In genomic region chr17:55163408-55163807, GRCh38 we compare ENCODE assay signal across 18 cellular contexts.
DNase-seq lines count a peak whose midpoint lies in the region; ATAC-seq, FAIRE-seq and TF ChIP-seq lines count a peak whose summit lies in the region.
"Had no signal": no experiment of that assay in that cellular context is flagged by ENCODE, and none has a peak within 500 bp of the region (broad histone marks: within the 10 kb centered on the region; RNA-seq: fewer than 3 reads in every experiment).

No MANE protein-coding gene starts in this region.

- no peak overlapping the region for H3K4me3 ChIP-seq in gastroesophageal sphincter
- H3K4me3 ChIP-seq: A549, GM12878, SK-N-MC had no signal

- peak; percentile 48 for FAIRE-seq in GM12891 (lab: Jason Lieb, UNC)
- FAIRE-seq: GM12878, GM18507 had no signal

- DNase-seq in DMS53 (lab: John Stamatoyannopoulos, UW) (peak; percentile 67), GM12891 (ENCODE audit: insufficient read length, low spot score) (no peak), NAMALWA (ENCODE audit: low spot score) (peak; percentile 47), SHP77 treated with DMSO at 0.1 percent for 48 hours (lab: John Stamatoyannopoulos, UW) (peak; percentile 64), NCI-H510A treated with DMSO at 0.1 percent for 48 hours (lab: John Stamatoyannopoulos, UW) (no peak)
- DNase-seq in stimulated activated naive CD8-positive, alpha-beta T cell treated with anti-CD3 and anti-CD28 coated beads, Interleukin-15, Interleukin-2, amounts not matched to agents 100 U/mL and 50 U/mL, for 24 hours = no peak
- DNase-seq: KBM-7; NCI-H1694; NCI-H2081; NCI-H2171 treated with DMSO at 0.1 percent for 48 hours; NK-92 treated with Interleukin-12 subunit alpha and Interleukin-12 subunit beta, amount 100 ng/mL, for 24 hours; SW 1271; T-helper 17 cell had no signal

- TF ChIP-seq EP300 in gastroesophageal sphincter (IDR thresholded peaks at IDR 0.05) = no peak

- H3K27ac ChIP-seq in gastroesophageal sphincter = no peak overlapping the region
- H3K27ac ChIP-seq: A549, SK-N-MC had no signal

- 93 to 95% methylated on average over 3 of the region's 3 CpGs for WGBS in gastroesophageal sphincter (ENCODE audit: low coverage in 1 of 2), 2 donors

- H3K4me1 ChIP-seq in gastroesophageal sphincter = no peaks in the 10 kb centered on the region

- ATAC-seq in gastroesophageal sphincter = no peak
- no peak for ATAC-seq in stimulated activated naive CD8-positive, alpha-beta T cell treated with anti-CD3 and anti-CD28 coated beads, Interleukin-15, Interleukin-2, amounts not matched to agents 100 U/mL and 50 U/mL, for 24 hours
- ATAC-seq: A549, GM12878, T-helper 17 cell had no signal

- H3K9me3 ChIP-seq in gastroesophageal sphincter = no peaks in the 10 kb centered on the region
- H3K9me3 ChIP-seq: A549 had no signal

- H3K27me3 ChIP-seq in gastroesophageal sphincter = no peaks in the 10 kb centered on the region

- H3K36me3 ChIP-seq in gastroesophageal sphincter = peaks cover 0 to 7% of the 10 kb centered on the region in 2 donors

- TF ChIP-seq POLR2A in GM12891 (IDR thresholded peaks at IDR 0.05; ENCODE audit: low read depth, low read length) (no peak), gastroesophageal sphincter (IDR thresholded peaks at IDR 0.05) (no peak)

- no peak for TF ChIP-seq CTCF in gastroesophageal sphincter (IDR thresholded peaks at IDR 0.05)

TF ChIP-seq in GM12891, 5 proteins besides CTCF, POLR2A, EP300 and RAD21:
- TF ChIP-seq TAF1 (IDR thresholded peaks at IDR 0.05; ENCODE audit: low read depth, low read length) = no peak
- no peak for TF ChIP-seq SPI1 (IDR thresholded peaks at IDR 0.05; ENCODE audit: low read depth, low read length)
- TF ChIP-seq POU2F2 (IDR thresholded peaks at IDR 0.05; ENCODE audit: low read depth, low read length) = no peak

Comparison
In these comparisons a context has a peak if more than half of its experiments do, and no peak if none do; other contexts are left out.
1. DNase-seq: peak in DMS53 (single experiment), NAMALWA (single experiment) and SHP77 treated with DMSO at 0.1 percent for 48 hours (single experiment); none in GM12891 (single experiment), NCI-H510A treated with DMSO at 0.1 percent for 48 hours (single experiment) and stimulated activated naive CD8-positive, alpha-beta T cell treated with anti-CD3 and anti-CD28 coated beads, Interleukin-15, Interleukin-2, amounts not matched to agents 100 U/mL and 50 U/mL, for 24 hours (single experiment).